ENCODE assay signal across 21 cellular contexts in genomic region chr2:182863642-182864041, GRCh38. TPM values are rescaled to one million over a fixed set of nuclear protein-coding genes. Genes with fewer than 3 reads are reported as not detected.
"Had no signal": no experiment of that assay in that cellular context is flagged by ENCODE, and none has a peak within 500 bp of the region (broad histone marks: within the 10 kb centered on the region; RNA-seq: fewer than 3 reads in every experiment).

No MANE protein-coding gene starts in this region.

- DNase-seq: cerebellar nuclear complex; foreskin melanocyte; heart left ventricle; hypothalamus; kidney glomerular epithelial cell; mammary epithelial cell; mucosa of descending colon; natural killer cell; posterior cingulate gyrus; sigmoid colon; stimulated activated CD4-positive, alpha-beta T cell treated with anti-CD3 and anti-CD28 coated beads, Interleukin-2, amount 100 ng/mL, for 24 hours; stimulated activated CD4-positive, alpha-beta T cell treated with anti-CD3 and anti-CD28 coated beads, Interleukin-4, amount 100 ng/mL, for 4 hours; stimulated activated naive B cell treated with anti-CD40 and anti-IgM and Interleukin-4, amounts not matched to agents 10 μg/mL and 1 μg/mL and 100 μg/mL, for 72 hours; stomach; thyroid gland; upper lobe of right lung had no signal

- H3K9me3 Mint-ChIP-seq: dendritic cell treated with granulocyte-macrophage colony-stimulating factor and Interleukin-4, amounts not matched to agents 40 ng/mL and 50 ng/mL, for 4 days; natural killer cell; stimulated activated naive B cell treated with anti-CD40 and anti-IgM and Interleukin-4, amounts not matched to agents 10 μg/mL and 1 μg/mL and 100 μg/mL, for 72 hours had no signal

- H3K27ac Mint-ChIP-seq: dendritic cell treated with granulocyte-macrophage colony-stimulating factor and Interleukin-4, amounts not matched to agents 40 ng/mL and 50 ng/mL, for 4 days; natural killer cell; stimulated activated naive B cell treated with anti-CD40 and anti-IgM and Interleukin-4, amounts not matched to agents 10 μg/mL and 1 μg/mL and 100 μg/mL, for 72 hours had no signal

- H3K27ac ChIP-seq: neutrophil, right atrium auricular region, skin epidermis, stomach, thyroid gland, upper lobe of right lung, vagina had no signal

- ATAC-seq: heart left ventricle; mucosa of descending colon; natural killer cell; stimulated activated naive B cell treated with anti-CD40 and anti-IgM and Interleukin-4, amounts not matched to agents 10 μg/mL and 1 μg/mL and 100 μg/mL, for 72 hours; upper lobe of right lung had no signal

- H3K4me3 Mint-ChIP-seq: dendritic cell treated with granulocyte-macrophage colony-stimulating factor and Interleukin-4, amounts not matched to agents 40 ng/mL and 50 ng/mL, for 4 days; natural killer cell; stimulated activated naive B cell treated with anti-CD40 and anti-IgM and Interleukin-4, amounts not matched to agents 10 μg/mL and 1 μg/mL and 100 μg/mL, for 72 hours had no signal

- H3K27me3 ChIP-seq: right atrium auricular region, sigmoid colon, thyroid gland, vagina had no signal

- H3K4me3 ChIP-seq: heart left ventricle, mucosa of descending colon, right atrium auricular region, sigmoid colon, skin epidermis, stomach, thyroid gland, upper lobe of right lung, vagina had no signal

- H3K4me1 ChIP-seq: upper lobe of right lung had no signal

- H3K36me3 Mint-ChIP-seq: stimulated activated naive B cell treated with anti-CD40 and anti-IgM and Interleukin-4, amounts not matched to agents 10 μg/mL and 1 μg/mL and 100 μg/mL, for 72 hours had no signal

- H3K36me3 ChIP-seq: heart left ventricle, neutrophil, right atrium auricular region, sigmoid colon, stomach, thyroid gland, upper lobe of right lung, vagina had no signal

- H3K9me3 ChIP-seq: heart left ventricle, mucosa of descending colon, neutrophil, right atrium auricular region, sigmoid colon, stomach, thyroid gland, upper lobe of right lung, vagina had no signal

RNA-seq across cellular contexts. Expression of gene FRZB, which starts 2.8 kb away (rescaled TPM):
- total RNA-seq: natural killer cell had no signal
- polyA plus RNA-seq: mammary epithelial cell had no signal
